Comparison of ENCODE assay signal across 18 cellular contexts in genomic region chr1:1161078-1161682, GRCh38. TPM values are rescaled to one million over a fixed set of nuclear protein-coding genes. Genes with fewer than 3 reads are reported as not detected.
DNase-seq lines count a peak whose midpoint lies in the region; ATAC-seq, FAIRE-seq and TF ChIP-seq lines count a peak whose summit lies in the region.
"Had no signal": no experiment of that assay in that cellular context is flagged by ENCODE, and none has a peak within 500 bp of the region (broad histone marks: within the 10 kb centered on the region; RNA-seq: fewer than 3 reads in every experiment).

No MANE protein-coding gene starts in this region.

- BruUV-seq in HCT116 (replicated peaks; lab: Mats Ljungman, UMichigan), result no TSS peak
- no TSS peak for BruUV-seq in K562 (replicated peaks; lab: Mats Ljungman, UMichigan)

- H3K27me3 ChIP-seq in HCT116 (ENCODE audit: insufficient read depth, low read length) (no peaks in the 10 kb centered on the region), K562 (ENCODE audit: control insufficient read depth in 2 of 2, insufficient read depth in 2 of 2, low read length in 2 of 2) (peaks cover 37 to 43% of the 10 kb centered on the region in 2 experiments), mucosa of rectum (ENCODE audit: control insufficient read depth in 2 of 2, insufficient read depth in 2 of 2, low read length in 2 of 2) (peaks cover 0 to 2% of the 10 kb centered on the region in 2 donors), aorta (ENCODE audit: control insufficient read depth in 1 of 2, insufficient read depth in 2 of 2, low read length in 1 of 2) (peaks cover 0 to 2% of the 10 kb centered on the region in 2 donors)
- H3K27me3 ChIP-seq: BE2C had no signal

- TF ChIP-seq POLR2A in HCT116 (IDR thresholded peaks at IDR 0.05; ENCODE audit: borderline replicate concordance, extremely low read depth, insufficient read depth, insufficient read length), result no peak
- no peak for TF ChIP-seq POLR2A in K562 (conservative IDR thresholded peaks at IDR 0.05)

- ATAC-seq in HCT116, result no peak
- no peak for ATAC-seq in K562
- no peak for ATAC-seq in aorta (ENCODE audit: low FRiP score)
- ATAC-seq: A549 had no signal

- CTCF ChIA-PET in HCT116 (lab: Charles Lee) (no interaction called here), K562 (lab: Yijun Ruan, JAX; ENCODE audit: low intra/inter-chr PET ratio) (no interaction called here)

- peak overlapping the region; percentile 17; the same call in 1 of the 2 replicates for H3K27ac ChIP-seq in HCT116 (ENCODE audit: low read depth, low read length)
- no peak overlapping the region for H3K27ac ChIP-seq in K562 (ENCODE audit: extremely low read depth, low read depth, low read length)
- peak overlapping the region; percentile 99 for H3K27ac ChIP-seq in mucosa of rectum (ENCODE audit: low read depth in 2 of 2, low read length in 2 of 2)
- H3K27ac ChIP-seq in aorta (ENCODE audit: low read depth in 1 of 2, low read length in 2 of 2), result no peak overlapping the region
- H3K27ac ChIP-seq: A549, HL-60 had no signal

- TF ChIP-seq RAD21 in HCT116 (IDR thresholded peaks at IDR 0.05; ENCODE audit: low read depth), result no peak
- no peak for TF ChIP-seq RAD21 in K562 (CRISPR knock-in tag; conservative IDR thresholded peaks at IDR 0.05 in 1 of 2, IDR thresholded peaks at IDR 0.05 in 1 of 2)

- H3K9me3 ChIP-seq in HCT116 (ENCODE audit: control insufficient read depth in 1 of 2, insufficient read depth in 1 of 2, low read depth in 1 of 2, low read length in 2 of 2) (no peaks in the 10 kb centered on the region), K562 (replicated peaks; ENCODE audit: control insufficient read depth, insufficient read depth, low read depth, low read length) (no peaks in the 10 kb centered on the region), mucosa of rectum (ENCODE audit: control insufficient read depth in 2 of 2, low read length in 2 of 2) (no peaks in the 10 kb centered on the region), aorta (ENCODE audit: control insufficient read depth, low read length) (no peaks in the 10 kb centered on the region)
- H3K9me3 ChIP-seq: A549, BE2C had no signal

- in situ Hi-C loops in K562 (cut with MboI), result no loop called here

- DNase-seq in HCT116 (ENCODE audit: low read depth, low spot score) (no peak), K562 (ENCODE audit: extremely low read depth in 1 of 4, low spot score in 3 of 4) (no peak), aorta (no peak), posterior vena cava (ENCODE audit: low spot score) (no peak), NCI-H82 (lab: John Stamatoyannopoulos, UW) (no peak)
- DNase-seq: BE2C; CD4-positive, alpha-beta memory T cell; DMS79 treated with DMSO at 0.1 percent for 48 hours; EL; KG1 had no signal

- peaks cover 34% of the 10 kb centered on the region for H3K79me2 ChIP-seq in HCT116 (ENCODE audit: insufficient read depth, low read length)
- no peaks in the 10 kb centered on the region for H3K79me2 ChIP-seq in K562 (ENCODE audit: control insufficient read depth, insufficient read depth, low read length)

- H4K20me1 ChIP-seq in HCT116 (ENCODE audit: insufficient read depth) (no peaks in the 10 kb centered on the region), K562 (replicated peaks; ENCODE audit: control insufficient read depth, insufficient read depth, low read length) (no peaks in the 10 kb centered on the region; the same call in 1 of the 2 replicates)

- intact Hi-C loops in HCT116 (cut with micrococcal nuclease), result loop anchor here (5.0 kb wide), 1 partner anchor 46 kb away; the partner anchor contains the start of gene TNFRSF18
- intact Hi-C loops in K562 (cut with micrococcal nuclease), result no loop called here
- intact Hi-C loops in aorta (cut with DNase I), result no loop called here
- intact Hi-C loops in posterior vena cava (cut with DNase I), result no loop called here

- H3K4me3 ChIP-seq in HCT116 (replicated peaks in 1 of 2; ENCODE audit: low read depth in 1 of 2, low read length in 2 of 2) (no peak overlapping the region), K562 (no peak overlapping the region), mucosa of rectum (ENCODE audit: low read length in 2 of 2) (peak overlapping the region in 1 of 2 donors; percentile 90), aorta (ENCODE audit: low read length in 2 of 2) (no peak overlapping the region)
- H3K4me3 ChIP-seq: A549 had no signal

- TF ChIP-seq CTCF in HCT116 (IDR thresholded peaks at IDR 0.05 in 2 of 3, conservative IDR thresholded peaks at IDR 0.05 in 1 of 3; ENCODE audit: borderline replicate concordance in 1 of 3, insufficient read depth in 1 of 3, low read depth in 2 of 3, low read length in 2 of 3), result no peak
- TF ChIP-seq CTCF in K562 (IDR thresholded peaks at IDR 0.05 in 2 of 3, conservative IDR thresholded peaks at IDR 0.05 in 1 of 3; ENCODE audit: insufficient read depth in 2 of 3, low read depth in 1 of 3, low read length in 3 of 3), result no peak

- H3K9ac ChIP-seq in HCT116 (ENCODE audit: low read length), result no peak overlapping the region
- peak overlapping the region in 1 of 2 experiments; percentile 61; a peak in 2 of 4 replicates for H3K9ac ChIP-seq in K562 (ENCODE audit: insufficient read depth in 1 of 2, low read depth in 2 of 2, low read length in 2 of 2)
- peak overlapping the region; percentile 24 to 99 for H3K9ac ChIP-seq in mucosa of rectum (ENCODE audit: low read depth in 1 of 2, low read length in 2 of 2)

- no peaks in the 10 kb centered on the region for H3K9me2 ChIP-seq in HCT116 (ENCODE audit: insufficient read depth)

- WGBS in K562 (ENCODE audit: insufficient coverage, low coverage, missing lambda C conversion rate), result 31% methylated on average over 24 of the region's 29 CpGs
- WGBS in aorta, 2 donors, result 85 to 89% methylated on average over 29 of the region's 29 CpGs

- FAIRE-seq in K562 (lab: Jason Lieb, UNC), result no peak
- FAIRE-seq: A549, G401.6, GM12891, GM19239 had no signal

- H3K9me1 ChIP-seq in K562 (ENCODE audit: control insufficient read depth, insufficient read depth, low read length), result no peaks in the 10 kb centered on the region

- RAD21 ChIA-PET in HCT116 (lab: Charles Lee; ENCODE audit: low non-redundant PET in 1 of 2, low total read pairs in 2 of 2, uncharacterized antibody in 2 of 2, unreplicated experiment in 2 of 2), result no interaction called here

- no peaks in the 10 kb centered on the region for H3K36me3 ChIP-seq in HCT116 (ENCODE audit: control insufficient read depth in 1 of 2, insufficient read depth in 2 of 2, low read length in 2 of 2)
- H3K36me3 ChIP-seq in K562 (ENCODE audit: control insufficient read depth, insufficient read depth, low read length), result no peaks in the 10 kb centered on the region
- H3K36me3 ChIP-seq in mucosa of rectum (ENCODE audit: control insufficient read depth in 2 of 2, insufficient read depth in 2 of 2, low read length in 2 of 2), result no peaks in the 10 kb centered on the region
- no peaks in the 10 kb centered on the region for H3K36me3 ChIP-seq in aorta (ENCODE audit: control insufficient read depth in 1 of 2, insufficient read depth in 2 of 2, low read length in 1 of 2)
- H3K36me3 ChIP-seq: BE2C had no signal

- H3K4me2 ChIP-seq in HCT116 (ENCODE audit: low read length), result no peak overlapping the region
- H3K4me2 ChIP-seq in K562 (ENCODE audit: insufficient read depth, low read length), result no peak overlapping the region
- H3K4me2 ChIP-seq: A549 had no signal

- no peak for TF ChIP-seq EP300 in K562 (IDR thresholded peaks at IDR 0.05; ENCODE audit: low read length)

- H2AFZ ChIP-seq in HCT116 (ENCODE audit: low read depth, low read length, poor library complexity, severe bottlenecking) (no peak overlapping the region), K562 (ENCODE audit: low read depth, low read length) (no peak overlapping the region)

- POLR2A ChIA-PET in HCT116 (lab: Charles Lee), result no interaction called here
- POLR2A ChIA-PET in K562 (lab: Yijun Ruan, JAX), result interaction anchor here (1.1 kb wide), 1 partner anchor 17 kb away, joined by 3 read pairs; no protein-coding TSS in a partner anchor

- H3K4me1 ChIP-seq in HCT116 (ENCODE audit: control insufficient read depth in 1 of 2, insufficient read depth in 2 of 2, low read length in 2 of 2) (peaks cover 26 to 61% of the 10 kb centered on the region in 2 experiments), K562 (replicated peaks in 1 of 2; ENCODE audit: control insufficient read depth in 2 of 2, insufficient read depth in 2 of 2, low read length in 2 of 2) (peaks cover 20 to 87% of the 10 kb centered on the region in 2 experiments), mucosa of rectum (ENCODE audit: control insufficient read depth in 2 of 2, insufficient read depth in 2 of 2, low read length in 2 of 2) (peaks cover 37 to 47% of the 10 kb centered on the region in 2 donors), aorta (ENCODE audit: control insufficient read depth in 1 of 2, insufficient read depth in 2 of 2, low read length in 2 of 2) (no peaks in the 10 kb centered on the region)

RNA-seq across cellular contexts. Expression of gene TTLL10, which starts 12.5 kb away (rescaled TPM):
- total RNA-seq in HCT116 (2021; ENCODE audit: unreplicated experiment) (0.10 TPM), K562 (2014; rRNA removed) (not detected in 2 replicates), K562 (2014; rRNA removed; fragmentation: Illumina TruSeq; extraction: Trizol) (not detected in 2 replicates), K562 (2015; rRNA removed; fragmentation: Illumina TruSeq; extraction: Trizol) (not detected in 2 replicates), K562 (2021) (not detected in 2 replicates), aorta (under 1 TPM in 1 of 2 donors, not detected in 1; 0.15 TPM), posterior vena cava (under 1 TPM in 1 of 2 donors, not detected in 1; 0.19 TPM)
- 0.03 TPM in 1 of 2 replicates, not detected in the other for polyA plus RNA-seq in HCT116 (2012)
- total RNA-seq in K562 (2011; cell fraction: chromatin; rRNA removed; ENCODE audit: low replicate concordance), result 0.21 TPM in 1 of 2 replicates, not detected in the other
- 0.17 TPM in 1 of 2 replicates, not detected in the other for total RNA-seq in K562 (2011; cell fraction: nucleolus; rRNA removed)
- total RNA-seq in K562 (2011; cell fraction: nucleoplasm; rRNA removed), result not detected in 2 replicates
- polyA plus RNA-seq in K562 (2011; rRNA removed) (not detected in 2 replicates), K562 (2014; fragmentation: Illumina TruSeq; extraction: Trizol) (not detected in 2 replicates), K562 (2014; fragmentation: Nextera tagmentation; extraction: Ambion mirVana) (not detected), K562 (2014; rRNA removed) (not detected in 2 replicates), aorta (not detected)
- polyA plus RNA-seq in K562 (2011; cell fraction: cytosol; rRNA removed), result 0.06 TPM in 1 of 2 replicates, not detected in the other
- polyA plus RNA-seq in K562 (2011; cell fraction: nucleus; rRNA removed), result 0.07 and 0.38 TPM in 2 replicates
- polyA plus RNA-seq in K562 (2012), result 0.10 TPM in 1 of 2 replicates, not detected in the other
- not detected in 2 replicates for polyA minus RNA-seq in K562 (2011; rRNA and poly(A)+ RNA removed)
- not detected in 2 replicates for polyA minus RNA-seq in K562 (2011; cell fraction: cytosol; rRNA and poly(A)+ RNA removed)
- 0.13 TPM in 1 of 2 replicates, not detected in the other for polyA minus RNA-seq in K562 (2011; cell fraction: nucleus; rRNA and poly(A)+ RNA removed)
- total RNA-seq: CD4-positive, alpha-beta memory T cell; H4 had no signal
- polyA plus RNA-seq: A549, AG04450 had no signal

RNA-seq across cellular contexts. Expression of gene TNFRSF18, which starts 45.2 kb away (rescaled TPM):
- total RNA-seq in HCT116 (2021; ENCODE audit: unreplicated experiment), result 56.2 TPM
- polyA plus RNA-seq in HCT116 (2012), result 52.4 and 63.6 TPM in 2 replicates
- total RNA-seq in K562 (2011; cell fraction: chromatin; rRNA removed; ENCODE audit: low replicate concordance), result not detected in 2 replicates
- total RNA-seq in K562 (2011; cell fraction: nucleolus; rRNA removed), result 0.50 TPM in 1 of 2 replicates, not detected in the other
- not detected in 2 replicates for total RNA-seq in K562 (2011; cell fraction: nucleoplasm; rRNA removed)
- not detected in 2 replicates for total RNA-seq in K562 (2014; rRNA removed)
- total RNA-seq in K562 (2014; rRNA removed; fragmentation: Illumina TruSeq; extraction: Trizol), result not detected in 2 replicates
- not detected in 2 replicates for total RNA-seq in K562 (2015; rRNA removed; fragmentation: Illumina TruSeq; extraction: Trizol)
- total RNA-seq in K562 (2021), result 0.27 TPM in 1 of 2 replicates, not detected in the other
- polyA plus RNA-seq in K562 (2011; rRNA removed), result not detected in 2 replicates
- not detected in 2 replicates for polyA plus RNA-seq in K562 (2011; cell fraction: cytosol; rRNA removed)
- 0.25 and 0.26 TPM in 2 replicates for polyA plus RNA-seq in K562 (2011; cell fraction: nucleus; rRNA removed)
- polyA plus RNA-seq in K562 (2012), result 0.19 TPM in 1 of 2 replicates, not detected in the other
- polyA plus RNA-seq in K562 (2014; fragmentation: Illumina TruSeq; extraction: Trizol), result not detected in 2 replicates
- polyA plus RNA-seq in K562 (2014; fragmentation: Nextera tagmentation; extraction: Ambion mirVana), result not detected
- 0.24 TPM in 1 of 2 replicates, not detected in the other for polyA plus RNA-seq in K562 (2014; rRNA removed)
- polyA minus RNA-seq in K562 (2011; rRNA and poly(A)+ RNA removed), result not detected in 2 replicates
- not detected in 2 replicates for polyA minus RNA-seq in K562 (2011; cell fraction: cytosol; rRNA and poly(A)+ RNA removed)
- not detected in 2 replicates for polyA minus RNA-seq in K562 (2011; cell fraction: nucleus; rRNA and poly(A)+ RNA removed)
- 1 to 10 TPM; 1.0 to 1.1 TPM for total RNA-seq in aorta
- 1 to 10 TPM in 1 of 2 donors, not detected in 1; 1.3 TPM for polyA plus RNA-seq in aorta
- total RNA-seq in posterior vena cava, result under 1 TPM; 0.33 to 0.93 TPM
- total RNA-seq: H4 had no signal
- polyA plus RNA-seq: A549 had no signal

RNA-seq across cellular contexts. Expression of gene C1orf159, which starts 45.3 kb away (rescaled TPM):
- 22.7 TPM for total RNA-seq in HCT116 (2021; ENCODE audit: unreplicated experiment)
- polyA plus RNA-seq in HCT116 (2012), result 11.0 and 13.4 TPM in 2 replicates
- 35.9 and 114 TPM in 2 replicates for total RNA-seq in K562 (2011; cell fraction: chromatin; rRNA removed; ENCODE audit: low replicate concordance)
- 121 and 123 TPM in 2 replicates for total RNA-seq in K562 (2011; cell fraction: nucleolus; rRNA removed)
- 60.4 and 67.1 TPM in 2 replicates for total RNA-seq in K562 (2011; cell fraction: nucleoplasm; rRNA removed)
- total RNA-seq in K562 (2014; rRNA removed), result 34.0 and 50.2 TPM in 2 replicates
- total RNA-seq in K562 (2014; rRNA removed; fragmentation: Illumina TruSeq; extraction: Trizol), result 1.0 and 1.4 TPM in 2 replicates
- total RNA-seq in K562 (2015; rRNA removed; fragmentation: Illumina TruSeq; extraction: Trizol), result 10.6 and 12.2 TPM in 2 replicates
- total RNA-seq in K562 (2021), result 42.3 and 46.4 TPM in 2 replicates
- 13.2 and 23.8 TPM in 2 replicates for polyA plus RNA-seq in K562 (2011; rRNA removed)
- 21.2 and 54.5 TPM in 2 replicates for polyA plus RNA-seq in K562 (2011; cell fraction: cytosol; rRNA removed)
- polyA plus RNA-seq in K562 (2011; cell fraction: nucleus; rRNA removed), result 125 and 192 TPM in 2 replicates
- 23.9 and 32.3 TPM in 2 replicates for polyA plus RNA-seq in K562 (2012)
- 6.3 and 17.8 TPM in 2 replicates for polyA plus RNA-seq in K562 (2014; fragmentation: Illumina TruSeq; extraction: Trizol)
- polyA plus RNA-seq in K562 (2014; fragmentation: Nextera tagmentation; extraction: Ambion mirVana), result under 1 TPM; 0.28 to 0.60 TPM
- polyA plus RNA-seq in K562 (2014; rRNA removed), result 52.8 and 54.9 TPM in 2 replicates
- 3.2 and 3.9 TPM in 2 replicates for polyA minus RNA-seq in K562 (2011; rRNA and poly(A)+ RNA removed)
- 12.4 and 13.6 TPM in 2 replicates for polyA minus RNA-seq in K562 (2011; cell fraction: cytosol; rRNA and poly(A)+ RNA removed)
- 34.3 and 38.5 TPM in 2 replicates for polyA minus RNA-seq in K562 (2011; cell fraction: nucleus; rRNA and poly(A)+ RNA removed)
- 10 to 100 TPM in 1 of 2 donors, 1 to 10 TPM in 1; 9.3 to 13.6 TPM for total RNA-seq in aorta
- 10 to 100 TPM in 1 of 2 donors, 1 to 10 TPM in 1; 4.0 to 35.4 TPM for polyA plus RNA-seq in aorta
- total RNA-seq in posterior vena cava, result 1 to 10 TPM; 6.7 to 7.4 TPM

RNA-seq across cellular contexts. Expression of gene TNFRSF4, which starts 52.8 kb away (rescaled TPM):
- total RNA-seq in HCT116 (2021; ENCODE audit: unreplicated experiment) (0.37 TPM), K562 (2014; rRNA removed) (0.23 TPM in 1 of 2 replicates, not detected in the other), K562 (2014; rRNA removed; fragmentation: Illumina TruSeq; extraction: Trizol) (not detected in 2 replicates), K562 (2015; rRNA removed; fragmentation: Illumina TruSeq; extraction: Trizol) (0.07 TPM in 1 of 2 replicates, not detected in the other), K562 (2021) (0.44 and 0.47 TPM in 2 replicates), aorta (1 to 10 TPM; 1.6 to 3.5 TPM), posterior vena cava (1 to 10 TPM; 2.0 to 2.8 TPM)
- polyA plus RNA-seq in HCT116 (2012), result 0.09 TPM in 1 of 2 replicates, not detected in the other
- total RNA-seq in K562 (2011; cell fraction: chromatin; rRNA removed; ENCODE audit: low replicate concordance), result 0.44 TPM in 1 of 2 replicates, not detected in the other
- total RNA-seq in K562 (2011; cell fraction: nucleolus; rRNA removed), result 0.66 and 1.7 TPM in 2 replicates
- total RNA-seq in K562 (2011; cell fraction: nucleoplasm; rRNA removed), result not detected in 2 replicates
- polyA plus RNA-seq in K562 (2011; rRNA removed) (0.08 TPM in 1 of 2 replicates, not detected in the other), K562 (2014; fragmentation: Illumina TruSeq; extraction: Trizol) (not detected in 2 replicates), K562 (2014; fragmentation: Nextera tagmentation; extraction: Ambion mirVana) (not detected), K562 (2014; rRNA removed) (0.16 TPM in 1 of 2 replicates, not detected in the other), aorta (1 to 10 TPM in 1 of 2 donors, not detected in 1; 1.0 TPM)
- 0.19 and 0.39 TPM in 2 replicates for polyA plus RNA-seq in K562 (2011; cell fraction: cytosol; rRNA removed)
- 0.74 and 1.3 TPM in 2 replicates for polyA plus RNA-seq in K562 (2011; cell fraction: nucleus; rRNA removed)
- polyA plus RNA-seq in K562 (2012), result 0.65 TPM in 1 of 2 replicates, not detected in the other
- polyA minus RNA-seq in K562 (2011; rRNA and poly(A)+ RNA removed), result not detected in 2 replicates
- polyA minus RNA-seq in K562 (2011; cell fraction: cytosol; rRNA and poly(A)+ RNA removed), result not detected in 2 replicates
- polyA minus RNA-seq in K562 (2011; cell fraction: nucleus; rRNA and poly(A)+ RNA removed), result 0.22 and 0.27 TPM in 2 replicates
- total RNA-seq: H4 had no signal
- polyA plus RNA-seq: A549 had no signal

Comparison
In these comparisons a context has a peak if more than half of its experiments do, and no peak if none do; other contexts are left out.
1. H3K27ac ChIP-seq: peak in HCT116 (single experiment) and mucosa of rectum (2 of 2); none in K562 (single experiment) and aorta (0 of 2).
2. RNA of gene TNFRSF18, which starts 45.2 kb away (total RNA-seq): 56.2 TPM in HCT116 (single experiment); 1.0 to 1.1 TPM in aorta, 0.33 to 0.93 TPM in posterior vena cava and 0.27 to 0.50 TPM in K562; every median in the first group is over 10 times any median in the second.